1 cellular context compared by ENCODE assay signal in the genomic region with DNA sequence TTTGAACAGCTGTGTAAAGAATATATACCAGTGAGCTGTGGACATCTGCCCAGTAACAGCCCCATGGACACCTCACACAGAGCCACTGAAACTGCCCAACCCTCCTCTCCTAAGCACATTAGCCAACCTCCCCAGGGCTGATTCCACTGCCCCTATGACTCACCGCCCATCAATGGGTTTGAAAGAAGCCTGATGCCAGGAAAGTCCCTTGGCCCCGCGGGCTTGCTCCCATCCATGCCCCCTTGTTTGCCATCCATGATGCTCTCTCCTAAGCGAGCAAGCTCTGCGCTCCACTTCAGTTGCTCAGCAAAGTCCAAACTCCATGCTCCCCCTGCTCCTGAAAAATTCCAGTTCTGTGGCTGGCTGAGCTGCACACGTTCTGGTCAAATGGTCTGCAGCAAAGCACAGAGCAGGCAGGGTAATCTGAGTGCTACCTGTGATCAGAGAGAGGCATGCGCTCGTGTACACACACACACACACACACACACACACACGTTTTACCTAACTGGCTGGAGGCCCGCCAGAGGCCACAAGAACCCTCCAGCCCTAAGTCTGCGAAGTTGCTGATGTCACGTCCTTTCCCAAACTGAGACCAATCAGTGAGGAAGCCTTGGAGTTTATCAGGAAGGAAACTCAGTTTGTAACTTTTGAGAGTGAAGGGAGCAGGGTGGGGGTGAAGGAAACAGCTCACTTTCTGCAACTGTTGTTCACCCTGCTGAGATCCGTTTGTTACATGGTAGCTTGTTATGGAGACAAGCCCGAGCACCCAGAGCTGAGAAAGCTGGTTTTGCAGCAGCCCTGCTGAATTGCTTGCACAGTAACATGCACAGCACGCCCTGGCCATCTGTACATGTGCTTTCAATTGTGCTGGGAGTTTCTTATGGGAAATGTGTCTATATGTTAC.
TF ChIP-seq lines count a peak whose summit lies in the region.

A gene with protein sequence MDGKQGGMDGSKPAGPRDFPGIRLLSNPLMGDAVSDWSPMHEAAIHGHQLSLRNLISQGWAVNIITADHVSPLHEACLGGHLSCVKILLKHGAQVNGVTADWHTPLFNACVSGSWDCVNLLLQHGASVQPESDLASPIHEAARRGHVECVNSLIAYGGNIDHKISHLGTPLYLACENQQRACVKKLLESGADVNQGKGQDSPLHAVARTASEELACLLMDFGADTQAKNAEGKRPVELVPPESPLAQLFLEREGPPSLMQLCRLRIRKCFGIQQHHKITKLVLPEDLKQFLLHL (minus strand): TSS at position 466 of the 904 bp plus-strand sequence. CDS start 209 bp downstream, at position 257.

TF ChIP-seq in A549, 52 proteins besides CTCF, POLR2A, EP300 and RAD21 (continued from another document):
- TF ChIP-seq, protein P1, sequence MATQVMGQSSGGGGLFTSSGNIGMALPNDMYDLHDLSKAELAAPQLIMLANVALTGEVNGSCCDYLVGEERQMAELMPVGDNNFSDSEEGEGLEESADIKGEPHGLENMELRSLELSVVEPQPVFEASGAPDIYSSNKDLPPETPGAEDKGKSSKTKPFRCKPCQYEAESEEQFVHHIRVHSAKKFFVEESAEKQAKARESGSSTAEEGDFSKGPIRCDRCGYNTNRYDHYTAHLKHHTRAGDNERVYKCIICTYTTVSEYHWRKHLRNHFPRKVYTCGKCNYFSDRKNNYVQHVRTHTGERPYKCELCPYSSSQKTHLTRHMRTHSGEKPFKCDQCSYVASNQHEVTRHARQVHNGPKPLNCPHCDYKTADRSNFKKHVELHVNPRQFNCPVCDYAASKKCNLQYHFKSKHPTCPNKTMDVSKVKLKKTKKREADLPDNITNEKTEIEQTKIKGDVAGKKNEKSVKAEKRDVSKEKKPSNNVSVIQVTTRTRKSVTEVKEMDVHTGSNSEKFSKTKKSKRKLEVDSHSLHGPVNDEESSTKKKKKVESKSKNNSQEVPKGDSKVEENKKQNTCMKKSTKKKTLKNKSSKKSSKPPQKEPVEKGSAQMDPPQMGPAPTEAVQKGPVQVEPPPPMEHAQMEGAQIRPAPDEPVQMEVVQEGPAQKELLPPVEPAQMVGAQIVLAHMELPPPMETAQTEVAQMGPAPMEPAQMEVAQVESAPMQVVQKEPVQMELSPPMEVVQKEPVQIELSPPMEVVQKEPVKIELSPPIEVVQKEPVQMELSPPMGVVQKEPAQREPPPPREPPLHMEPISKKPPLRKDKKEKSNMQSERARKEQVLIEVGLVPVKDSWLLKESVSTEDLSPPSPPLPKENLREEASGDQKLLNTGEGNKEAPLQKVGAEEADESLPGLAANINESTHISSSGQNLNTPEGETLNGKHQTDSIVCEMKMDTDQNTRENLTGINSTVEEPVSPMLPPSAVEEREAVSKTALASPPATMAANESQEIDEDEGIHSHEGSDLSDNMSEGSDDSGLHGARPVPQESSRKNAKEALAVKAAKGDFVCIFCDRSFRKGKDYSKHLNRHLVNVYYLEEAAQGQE (IDR thresholded peaks at IDR 0.05), result no peak
- peak in 1 of 2 experiments; percentile 52; a peak in 1 of 4 replicates for TF ChIP-seq CEBPB (IDR thresholded peaks at IDR 0.05)
- peak; percentile 75 for TF ChIP-seq MAFK (IDR thresholded peaks at IDR 0.05; ENCODE audit: partially characterized antibody)
- no peak for TF ChIP-seq FOSL2 (IDR thresholded peaks at IDR 0.05)
- peak; percentile 95 for TF ChIP-seq FOSL2 (CRISPR knock-in tag; IDR thresholded peaks at IDR 0.05)
- no peak for TF ChIP-seq NR3C1 (IDR thresholded peaks at IDR 0.05)
- TF ChIP-seq JUNB (IDR thresholded peaks at IDR 0.05), result peak; percentile 38; the same call in 1 of the 2 replicates
- no peak for TF ChIP-seq RARB (CRISPR knock-in tag; IDR thresholded peaks at IDR 0.05)
- TF ChIP-seq HDAC2 (IDR thresholded peaks at IDR 0.05), result no peak
- peak; percentile 91 for TF ChIP-seq RFX5 (IDR thresholded peaks at IDR 0.05)
- peak; percentile 31 to 68; a peak in 2 of 5 replicates for TF ChIP-seq JUN (IDR thresholded peaks at IDR 0.05)
- no peak for TF ChIP-seq HEYL (CRISPR knock-in tag; IDR thresholded peaks at IDR 0.05)
- no peak for TF ChIP-seq KDM1A (IDR thresholded peaks at IDR 0.05; ENCODE audit: low read depth)
- TF ChIP-seq GATA3 (IDR thresholded peaks at IDR 0.05; ENCODE audit: borderline replicate concordance), result peak; percentile 78
- TF ChIP-seq, protein P2, sequence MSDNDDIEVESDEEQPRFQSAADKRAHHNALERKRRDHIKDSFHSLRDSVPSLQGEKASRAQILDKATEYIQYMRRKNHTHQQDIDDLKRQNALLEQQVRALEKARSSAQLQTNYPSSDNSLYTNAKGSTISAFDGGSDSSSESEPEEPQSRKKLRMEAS (IDR thresholded peaks at IDR 0.05), result peak; percentile 88
- TF ChIP-seq, protein P3, sequence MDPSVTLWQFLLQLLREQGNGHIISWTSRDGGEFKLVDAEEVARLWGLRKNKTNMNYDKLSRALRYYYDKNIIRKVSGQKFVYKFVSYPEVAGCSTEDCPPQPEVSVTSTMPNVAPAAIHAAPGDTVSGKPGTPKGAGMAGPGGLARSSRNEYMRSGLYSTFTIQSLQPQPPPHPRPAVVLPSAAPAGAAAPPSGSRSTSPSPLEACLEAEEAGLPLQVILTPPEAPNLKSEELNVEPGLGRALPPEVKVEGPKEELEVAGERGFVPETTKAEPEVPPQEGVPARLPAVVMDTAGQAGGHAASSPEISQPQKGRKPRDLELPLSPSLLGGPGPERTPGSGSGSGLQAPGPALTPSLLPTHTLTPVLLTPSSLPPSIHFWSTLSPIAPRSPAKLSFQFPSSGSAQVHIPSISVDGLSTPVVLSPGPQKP (IDR thresholded peaks at IDR 0.05; ENCODE audit: low read depth, low read length), result no peak
- TF ChIP-seq, protein P4, sequence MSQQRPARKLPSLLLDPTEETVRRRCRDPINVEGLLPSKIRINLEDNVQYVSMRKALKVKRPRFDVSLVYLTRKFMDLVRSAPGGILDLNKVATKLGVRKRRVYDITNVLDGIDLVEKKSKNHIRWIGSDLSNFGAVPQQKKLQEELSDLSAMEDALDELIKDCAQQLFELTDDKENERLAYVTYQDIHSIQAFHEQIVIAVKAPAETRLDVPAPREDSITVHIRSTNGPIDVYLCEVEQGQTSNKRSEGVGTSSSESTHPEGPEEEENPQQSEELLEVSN (IDR thresholded peaks at IDR 0.05; ENCODE audit: borderline replicate concordance, low read depth), result 0 out of 2 replicates have a peak, but pooled peaks have one; percentile 20
- no peak for TF ChIP-seq TFCP2L1 (CRISPR knock-in tag; IDR thresholded peaks at IDR 0.05)
- TF ChIP-seq, protein P5, sequence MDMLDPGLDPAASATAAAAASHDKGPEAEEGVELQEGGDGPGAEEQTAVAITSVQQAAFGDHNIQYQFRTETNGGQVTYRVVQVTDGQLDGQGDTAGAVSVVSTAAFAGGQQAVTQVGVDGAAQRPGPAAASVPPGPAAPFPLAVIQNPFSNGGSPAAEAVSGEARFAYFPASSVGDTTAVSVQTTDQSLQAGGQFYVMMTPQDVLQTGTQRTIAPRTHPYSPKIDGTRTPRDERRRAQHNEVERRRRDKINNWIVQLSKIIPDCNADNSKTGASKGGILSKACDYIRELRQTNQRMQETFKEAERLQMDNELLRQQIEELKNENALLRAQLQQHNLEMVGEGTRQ (IDR thresholded peaks at IDR 0.05), result no peak
- no peak for TF ChIP-seq PHF8 (IDR thresholded peaks at IDR 0.05; ENCODE audit: borderline replicate concordance, low read depth)
